26 cellular contexts compared by ENCODE assay signal in genomic region chr10:51642591-51642990, GRCh38.
"Had no signal": no experiment of that assay in that cellular context is flagged by ENCODE, and none has a peak within 500 bp of the region (broad histone marks: within the 10 kb centered on the region; RNA-seq: fewer than 3 reads in every experiment).

No MANE protein-coding gene starts in this region.

- H3K9ac ChIP-seq: KMS-11 had no signal

- H3K4me3 ChIP-seq: SK-N-MC had no signal

- H3K4me2 ChIP-seq: KMS-11 had no signal

- H3K27ac ChIP-seq: KMS-11, SK-N-MC had no signal

- DNase-seq: activated CD4-positive, alpha-beta T cell treated with anti-CD3 and anti-CD28 coated beads for 4 hours; activated CD8-positive, alpha-beta memory T cell treated with anti-CD3 and anti-CD28 coated beads, Interleukin-2, amount 50 U/mL, for 48 hours; activated CD8-positive, alpha-beta T cell treated with anti-CD3 and anti-CD28 coated beads, Interleukin-2, amount 10 ng/mL, durations not matched to agents 7 days and 5 days; activated effector memory CD4-positive, alpha-beta T cell treated with anti-CD3 and anti-CD28 coated beads, Interleukin-2, amount 50 U/mL, for 16 hours; activated naive CD4-positive, alpha-beta T cell treated with Interleukin-2 at 50 U/mL for 16 hours; activated naive CD8-positive, alpha-beta T cell treated with anti-CD3 and anti-CD28 coated beads, Interleukin-2, amount 50 U/mL, for 24 hours; activated T-cell treated with anti-CD3 and anti-CD28 coated beads, Interleukin-2, amount 50 U/mL, for 4 hours; amniotic stem cell; NCI-H1092 treated with DMSO at 0.1 percent for 48 hours; NCI-H1417 treated with DMSO at 0.1 percent for 48 hours; NCI-H1694; NCI-H2029; NCI-H2107; NCI-H345; NCI-H510A; NCI-H526 treated with DMSO at 0.1 percent for 48 hours; NK-92 treated with Interleukin-12 subunit alpha and Interleukin-12 subunit beta, amount 100 ng/mL, for 24 hours; OCI-M1; RPMI8226; SW 1271 had no signal

- ATAC-seq: activated CD4-positive, CD25-positive, alpha-beta regulatory T cell treated with anti-CD3 and anti-CD28 coated beads, Interleukin-2, amount 50 U/mL, for 24 hours; activated CD8-positive, alpha-beta T cell treated with anti-CD3 and anti-CD28 coated beads, Interleukin-2, amount 10 ng/mL, durations not matched to agents 7 days and 5 days; activated naive CD4-positive, alpha-beta T cell treated with anti-CD3 and anti-CD28 coated beads, Interleukin-2, amount 50 U/mL, for 72 hours; activated naive CD8-positive, alpha-beta T cell treated with anti-CD3 and anti-CD28 coated beads, Interleukin-2, amount 50 U/mL, for 24 hours; activated T-cell treated with anti-CD3 and anti-CD28 coated beads, Interleukin-2, amount 50 U/mL, for 4 hours; Panc1; Right ventricle myocardium inferior had no signal
